Comparison of ENCODE assay signal across 18 cellular contexts in genomic region chr4:138659640-138660325, GRCh38.
DNase-seq lines count a peak whose midpoint lies in the region; ATAC-seq and TF ChIP-seq lines count a peak whose summit lies in the region.
"Had no signal": no experiment of that assay in that cellular context is flagged by ENCODE, and none has a peak within 500 bp of the region (broad histone marks: within the 10 kb centered on the region; RNA-seq: fewer than 3 reads in every experiment).

No MANE protein-coding gene starts in this region.

- H3K4me1 Mint-ChIP-seq in GM23338 (peaks cover 45% of the 10 kb centered on the region), nephron progenitor cell (peaks cover 9% of the 10 kb centered on the region)
- H3K4me1 Mint-ChIP-seq in activated CD4-positive, alpha-beta T cell treated with anti-CD3 and anti-CD28 coated beads, Interleukin-2, amount 10 ng/mL, durations not matched to agents 24 days and 14 days: no peaks in the 10 kb centered on the region
- H3K4me1 Mint-ChIP-seq: activated B cell treated with CpG ODN at 0.5 μM for 24 hours had no signal

- H3K79me2 ChIP-seq in GM23338 (replicated peaks; ENCODE audit: insufficient read depth): no peaks in the 10 kb centered on the region

- DNase-seq in GM23338 (ENCODE audit: low spot score) (peak; percentile 72), NCI-H146 treated with DMSO at 0.1 percent for 48 hours (lab: John Stamatoyannopoulos, UW; ENCODE audit: unreplicated experiment) (peak; percentile 23), ecto neural progenitor cell (ENCODE audit: low spot score) (peak; percentile 51), nephron progenitor cell (no peak), RKO (ENCODE audit: low spot score) (no peak)
- DNase-seq in activated CD4-positive, alpha-beta T cell treated with anti-CD3 and anti-CD28 coated beads, Interleukin-2, amount 10 ng/mL, durations not matched to agents 24 days and 14 days: no peak
- DNase-seq: activated B cell treated with CpG ODN at 0.5 μM for 24 hours; activated CD8-positive, alpha-beta memory T cell treated with anti-CD3 and anti-CD28 coated beads for 24 hours; caudate nucleus; left ventricle myocardium superior; SJCRH30; T-helper 2 cell had no signal

- H3K9me2 ChIP-seq in GM23338 (ENCODE audit: insufficient read depth): peaks cover 23% of the 10 kb centered on the region; the same call in 1 of the 2 replicates

- peak; percentile 81 for ATAC-seq in GM23338
- no peak for ATAC-seq in HG02678 (IDR thresholded peaks at IDR 0.05; ENCODE audit: unreplicated experiment)
- ATAC-seq in HG03108 (IDR thresholded peaks at IDR 0.05; ENCODE audit: unreplicated experiment): no peak
- ATAC-seq: left ventricle myocardium superior had no signal

- H3K4me1 ChIP-seq in GM23338 (ENCODE audit: insufficient read depth): peaks cover 43% of the 10 kb centered on the region
- H3K4me1 ChIP-seq: SJCRH30 had no signal

- H3K36me3 Mint-ChIP-seq in GM23338 (ENCODE audit: low read depth): peaks cover 2% of the 10 kb centered on the region; the same call in 1 of the 3 replicates
- H3K36me3 Mint-ChIP-seq in nephron progenitor cell (ENCODE audit: low read depth): no peaks in the 10 kb centered on the region
- H3K36me3 Mint-ChIP-seq in activated CD4-positive, alpha-beta T cell treated with anti-CD3 and anti-CD28 coated beads, Interleukin-2, amount 10 ng/mL, durations not matched to agents 24 days and 14 days (ENCODE audit: low read depth): no peaks in the 10 kb centered on the region

- H3K27ac ChIP-seq in GM23338 (ENCODE audit: low read depth): peak overlapping the region; percentile 92
- H3K27ac ChIP-seq: HL-60, KMS-11, SJCRH30, skin epidermis, thoracic aorta had no signal

- H4K20me1 ChIP-seq in GM23338 (replicated peaks; ENCODE audit: insufficient read depth): no peaks in the 10 kb centered on the region

- H3K4me3 ChIP-seq in GM23338: peak overlapping the region; percentile 45
- H3K4me3 ChIP-seq: SJCRH30, skin epidermis, thoracic aorta had no signal

- H3K4me3 Mint-ChIP-seq in GM23338 (peak overlapping the region; percentile 50), nephron progenitor cell (peak overlapping the region; percentile 35)
- H3K4me3 Mint-ChIP-seq in activated CD4-positive, alpha-beta T cell treated with anti-CD3 and anti-CD28 coated beads, Interleukin-2, amount 10 ng/mL, durations not matched to agents 24 days and 14 days: no peak overlapping the region
- H3K4me3 Mint-ChIP-seq: activated B cell treated with CpG ODN at 0.5 μM for 24 hours had no signal

- H3K9me3 Mint-ChIP-seq in GM23338: no peaks in the 10 kb centered on the region
- no peaks in the 10 kb centered on the region for H3K9me3 Mint-ChIP-seq in nephron progenitor cell
- no peaks in the 10 kb centered on the region for H3K9me3 Mint-ChIP-seq in activated CD4-positive, alpha-beta T cell treated with anti-CD3 and anti-CD28 coated beads, Interleukin-2, amount 10 ng/mL, durations not matched to agents 24 days and 14 days
- H3K9me3 Mint-ChIP-seq: activated B cell treated with CpG ODN at 0.5 μM for 24 hours had no signal

- 0 out of 2 replicates have a peak overlapping the region, but pooled peaks have one; percentile 40 for H2AFZ ChIP-seq in GM23338

- peak overlapping the region; percentile 78 for H3K4me2 ChIP-seq in GM23338
- H3K4me2 ChIP-seq: KMS-11 had no signal

- intact Hi-C loops in activated CD4-positive, alpha-beta T cell treated with anti-CD3 and anti-CD28 coated beads, Interleukin-2, amount 10 ng/mL, durations not matched to agents 24 days and 14 days (cut with micrococcal nuclease): no loop called here

- no peak for TF ChIP-seq CTCF in GM23338 (conservative IDR thresholded peaks at IDR 0.05; ENCODE audit: low read depth in 2 of 2)
- no peak for TF ChIP-seq CTCF in nephron progenitor cell (IDR thresholded peaks at IDR 0.05)

- no peaks in the 10 kb centered on the region for H3K36me3 ChIP-seq in GM23338 (ENCODE audit: insufficient read depth)
- H3K36me3 ChIP-seq: SJCRH30, thoracic aorta had no signal

- H3K27me3 ChIP-seq in GM23338 (ENCODE audit: insufficient read depth): no peaks in the 10 kb centered on the region
- H3K27me3 ChIP-seq: SJCRH30 had no signal

- H3K27ac Mint-ChIP-seq in GM23338 (peak overlapping the region; percentile 74), nephron progenitor cell (no peak overlapping the region)
- H3K27ac Mint-ChIP-seq in activated CD4-positive, alpha-beta T cell treated with anti-CD3 and anti-CD28 coated beads, Interleukin-2, amount 10 ng/mL, durations not matched to agents 24 days and 14 days: no peak overlapping the region
- H3K27ac Mint-ChIP-seq: activated B cell treated with CpG ODN at 0.5 μM for 24 hours had no signal

- peaks cover 16% of the 10 kb centered on the region; the same call in 1 of the 2 replicates for H3F3A ChIP-seq in GM23338 (replicated peaks; ENCODE audit: low read depth)

- H3K27me3 Mint-ChIP-seq in GM23338 (ENCODE audit: insufficient read depth, low read depth, poor library complexity): peaks cover 10% of the 10 kb centered on the region
- H3K27me3 Mint-ChIP-seq in nephron progenitor cell (ENCODE audit: low read depth, poor library complexity): peaks cover 7% of the 10 kb centered on the region
- peaks cover 2% of the 10 kb centered on the region for H3K27me3 Mint-ChIP-seq in activated CD4-positive, alpha-beta T cell treated with anti-CD3 and anti-CD28 coated beads, Interleukin-2, amount 10 ng/mL, durations not matched to agents 24 days and 14 days
- H3K27me3 Mint-ChIP-seq: activated B cell treated with CpG ODN at 0.5 μM for 24 hours had no signal

TF ChIP-seq in GM23338, 12 proteins besides CTCF, POLR2A, EP300 and RAD21 (continues in another document):
- TF ChIP-seq JUNB (IDR thresholded peaks at IDR 0.05; ENCODE audit: unreplicated experiment) (no peak), EZH2 (IDR thresholded peaks at IDR 0.05; ENCODE audit: low read depth, unreplicated experiment) (no peak), STAT1 (IDR thresholded peaks at IDR 0.05; ENCODE audit: unreplicated experiment) (no peak), NANOG (IDR thresholded peaks at IDR 0.05; ENCODE audit: borderline replicate concordance) (peak; percentile 74), REST (IDR thresholded peaks at IDR 0.05; ENCODE audit: unreplicated experiment) (no peak), ZNF331 (CRISPR knock-in tag; IDR thresholded peaks at IDR 0.05; ENCODE audit: low read depth) (no peak), CREB1 (CRISPR knock-in tag; IDR thresholded peaks at IDR 0.05; ENCODE audit: low read depth) (peak; percentile 40), ZNF114 (CRISPR knock-in tag; IDR thresholded peaks at IDR 0.05) (peak; percentile 55; the same call in 1 of the 2 replicates), EZH2phosphoT487 (IDR thresholded peaks at IDR 0.05; ENCODE audit: unreplicated experiment) (no peak)
- TF ChIP-seq, protein P1, sequence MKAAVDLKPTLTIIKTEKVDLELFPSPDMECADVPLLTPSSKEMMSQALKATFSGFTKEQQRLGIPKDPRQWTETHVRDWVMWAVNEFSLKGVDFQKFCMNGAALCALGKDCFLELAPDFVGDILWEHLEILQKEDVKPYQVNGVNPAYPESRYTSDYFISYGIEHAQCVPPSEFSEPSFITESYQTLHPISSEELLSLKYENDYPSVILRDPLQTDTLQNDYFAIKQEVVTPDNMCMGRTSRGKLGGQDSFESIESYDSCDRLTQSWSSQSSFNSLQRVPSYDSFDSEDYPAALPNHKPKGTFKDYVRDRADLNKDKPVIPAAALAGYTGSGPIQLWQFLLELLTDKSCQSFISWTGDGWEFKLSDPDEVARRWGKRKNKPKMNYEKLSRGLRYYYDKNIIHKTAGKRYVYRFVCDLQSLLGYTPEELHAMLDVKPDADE (IDR thresholded peaks at IDR 0.05): no peak

Comparison
In these comparisons a context has a peak if more than half of its experiments do, and no peak if none do; other contexts are left out.
1. DNase-seq: peak in GM23338 (single experiment), NCI-H146 treated with DMSO at 0.1 percent for 48 hours (single experiment) and ecto neural progenitor cell (single experiment); none in nephron progenitor cell (single experiment), RKO (single experiment) and activated CD4-positive, alpha-beta T cell treated with anti-CD3 and anti-CD28 coated beads, Interleukin-2, amount 10 ng/mL, durations not matched to agents 24 days and 14 days (single experiment).